18 cellular contexts compared by ENCODE assay signal in genomic region chr5:52269853-52270252, GRCh38.
DNase-seq lines count a peak whose midpoint lies in the region; ATAC-seq, FAIRE-seq and TF ChIP-seq lines count a peak whose summit lies in the region.
"Had no signal": no experiment of that assay in that cellular context is flagged by ENCODE, and none has a peak within 500 bp of the region (broad histone marks: within the 10 kb centered on the region; RNA-seq: fewer than 3 reads in every experiment).

No MANE protein-coding gene starts in this region.

- TF ChIP-seq RAD21 in IMR-90 (IDR thresholded peaks at IDR 0.05; ENCODE audit: low read length): no peak
- no peak for TF ChIP-seq RAD21 in HepG2 (CRISPR knock-in tag; IDR thresholded peaks at IDR 0.05)

- H4K8ac ChIP-seq in IMR-90 (ENCODE audit: low read depth in 2 of 2, low read length in 2 of 2): no peak overlapping the region

- H3K27ac ChIP-seq in A673 (ENCODE audit: low read depth, low read length, poor library complexity, severe bottlenecking) (peak overlapping the region; percentile 8), IMR-90 (ENCODE audit: insufficient read depth, low read length) (no peak overlapping the region), gastroesophageal sphincter (no peak overlapping the region), HepG2 (ENCODE audit: extremely low read length, insufficient read depth, low read length) (no peak overlapping the region), left lung (no peak overlapping the region)
- H3K27ac ChIP-seq: cardiac muscle cell, skin epidermis, uterus had no signal

- FAIRE-seq in HepG2 (lab: Jason Lieb, UNC): no peak

- H3K18ac ChIP-seq in IMR-90 (ENCODE audit: low read depth, low read length): no peak overlapping the region

- BruUV-seq in A673 (replicated peaks; lab: Mats Ljungman, UMichigan) (no TSS peak), IMR-90 (replicated peaks; lab: Mats Ljungman, UMichigan) (no TSS peak), HepG2 (replicated peaks; lab: Mats Ljungman, UMichigan) (no TSS peak)

- H3K4me1 ChIP-seq in A673 (ENCODE audit: insufficient read depth, low read length, poor library complexity, severe bottlenecking): peaks cover 25% of the 10 kb centered on the region
- H3K4me1 ChIP-seq in IMR-90 (ENCODE audit: control insufficient read depth, insufficient read depth, low read length): no peaks in the 10 kb centered on the region
- H3K4me1 ChIP-seq in gastroesophageal sphincter: no peaks in the 10 kb centered on the region
- no peaks in the 10 kb centered on the region for H3K4me1 ChIP-seq in HepG2 (ENCODE audit: insufficient read depth, low read length)
- no peaks in the 10 kb centered on the region for H3K4me1 ChIP-seq in left lung
- H3K4me1 ChIP-seq: uterus had no signal

- no peaks in the 10 kb centered on the region for H3K79me1 ChIP-seq in IMR-90 (ENCODE audit: low read depth in 1 of 2, low read length in 2 of 2)

- H3K79me2 ChIP-seq in HepG2 (ENCODE audit: insufficient read depth, low read length): no peaks in the 10 kb centered on the region

- dilution Hi-C loops in IMR-90 (cut with HindIII; ENCODE audit: low sequenced_read_pairs, unreplicated experiment): no loop called here

- no peak overlapping the region for H3K14ac ChIP-seq in IMR-90 (replicated peaks; ENCODE audit: low read depth, low read length)

- DNase-seq in A673 (ENCODE audit: low spot score) (peak; percentile 42), IMR-90 (no peak), NCI-H748 treated with DMSO at 0.1 percent for 48 hours (lab: John Stamatoyannopoulos, UW) (peak; percentile 98), sciatic nerve (ENCODE audit: low spot score) (no peak), HepG2 (ENCODE audit: low spot score) (no peak), left lung (no peak), NAMALWA (ENCODE audit: low spot score) (no peak)
- DNase-seq: activated CD4-positive, alpha-beta T cell treated with anti-CD3 and anti-CD28 coated beads for 1 hour; activated CD8-positive, alpha-beta memory T cell treated with anti-CD3 and anti-CD28 coated beads, Interleukin-2, amount 50 U/mL, for 48 hours; activated naive CD4-positive, alpha-beta T cell treated with anti-CD3 and anti-CD28 coated beads, Interleukin-2, amount 50 U/mL, for 16 hours; effector memory CD8-positive, alpha-beta T cell; foreskin fibroblast; NCI-H510A treated with DMSO at 0.1 percent for 48 hours; stimulated activated naive CD4-positive, alpha-beta T cell treated with Interleukin-2 at 50 U/mL for 16 hours; uterus had no signal

- no peak for TF ChIP-seq EP300 in gastroesophageal sphincter (IDR thresholded peaks at IDR 0.05)
- no peak for TF ChIP-seq EP300 in HepG2 (IDR thresholded peaks at IDR 0.05; ENCODE audit: low read depth in 2 of 2, low read length in 2 of 2)
- no peak for TF ChIP-seq EP300 in HepG2 (CRISPR knock-in tag; IDR thresholded peaks at IDR 0.05; ENCODE audit: borderline replicate concordance)

- no CpG with 5 or more reads among the region's 4 CpGs for WGBS in IMR-90 (ENCODE audit: extremely low coverage in 2 of 2, insufficient read length in 1 of 2), 2 experiments
- 40 to 63% methylated on average over 3 to 4 of the region's 4 CpGs for WGBS in gastroesophageal sphincter (ENCODE audit: low coverage in 1 of 2), 2 donors
- WGBS in HepG2 (ENCODE audit: low lambda C conversion rate): 2% methylated on average over 4 of the region's 4 CpGs

- H3K9me1 ChIP-seq in IMR-90 (ENCODE audit: insufficient read depth, low read length): no peaks in the 10 kb centered on the region

- H2BK5ac ChIP-seq in IMR-90 (ENCODE audit: low read depth, low read length, poor library complexity, severe bottlenecking): no peak overlapping the region

- H4K91ac ChIP-seq in IMR-90 (ENCODE audit: insufficient read depth, low read depth, low read length): no peak overlapping the region

- CTCF ChIA-PET in A673 (lab: Charles Lee) (no interaction called here), IMR-90 (lab: Yijun Ruan, JAX) (interaction anchor here (0.5 to 0.7 kb wide), 3 partner anchors 28 to 281 kb away, joined by 3 to 6 read pairs (median 4); no protein-coding TSS in a partner anchor), HepG2 (lab: Yijun Ruan, JAX; ENCODE audit: low intra/inter-chr PET ratio, low total read pairs) (no interaction called here)

- in situ Hi-C loops in IMR-90 (cut with MboI; ENCODE audit: low sequenced_read_pairs) (no loop called here), HepG2 (cut with HindIII; ENCODE audit: extremely low pct_ligation_motif_present, low pct_unique_long_range_greater_than_20kb) (no loop called here)

- POLR2A ChIA-PET in A673 (lab: Charles Lee; ENCODE audit: low non-redundant PET): no interaction called here
- POLR2A ChIA-PET in IMR-90 (lab: Charles Lee; ENCODE audit: unreplicated experiment): no interaction called here
- POLR2A ChIA-PET in HepG2 (lab: Yijun Ruan, JAX): no interaction called here

- H2BK120ac ChIP-seq in IMR-90 (ENCODE audit: low read depth, low read length): no peak overlapping the region

- H2BK15ac ChIP-seq in IMR-90 (ENCODE audit: low read depth, low read length): no peak overlapping the region

- no peaks in the 10 kb centered on the region for H4K20me1 ChIP-seq in IMR-90 (ENCODE audit: insufficient read depth, low read length)
- no peaks in the 10 kb centered on the region for H4K20me1 ChIP-seq in HepG2 (ENCODE audit: insufficient read depth, low read length)

- H3K9me3 ChIP-seq in A673 (ENCODE audit: low read depth, low read length, poor library complexity, severe bottlenecking): no peaks in the 10 kb centered on the region
- no peaks in the 10 kb centered on the region for H3K9me3 ChIP-seq in IMR-90 (ENCODE audit: control insufficient read depth, insufficient read depth, low read length)
- H3K9me3 ChIP-seq in gastroesophageal sphincter: no peaks in the 10 kb centered on the region
- H3K9me3 ChIP-seq in HepG2 (ENCODE audit: low read length): no peaks in the 10 kb centered on the region
- no peaks in the 10 kb centered on the region for H3K9me3 ChIP-seq in left lung
- H3K9me3 ChIP-seq: uterus had no signal

- H2BK20ac ChIP-seq in IMR-90 (ENCODE audit: low read depth, low read length): no peak overlapping the region

- intact Hi-C loops in A673 (cut with micrococcal nuclease; ENCODE audit: unreplicated experiment): no loop called here
- intact Hi-C loops in IMR-90 (cut with micrococcal nuclease): no loop called here
- intact Hi-C loops in sciatic nerve (cut with DNase I): no loop called here
- intact Hi-C loops in HepG2 (cut with micrococcal nuclease; ENCODE audit: unreplicated experiment): no loop called here
- intact Hi-C loops in left lung (cut with DNase I): no loop called here

- ATAC-seq in IMR-90 (ENCODE audit: low read depth) (no peak), gastroesophageal sphincter (no peak), sciatic nerve (no peak), HepG2 (no peak), left lung (no peak)
- ATAC-seq: effector memory CD8-positive, alpha-beta T cell had no signal

- H3K27me3 ChIP-seq in A673 (replicated peaks; ENCODE audit: insufficient read depth, low read depth, low read length, poor library complexity) (no peaks in the 10 kb centered on the region), IMR-90 (ENCODE audit: control insufficient read depth, insufficient read depth, low read length) (no peaks in the 10 kb centered on the region), gastroesophageal sphincter (no peaks in the 10 kb centered on the region), HepG2 (ENCODE audit: control insufficient read depth in 1 of 2, insufficient read depth in 2 of 2, low read length in 2 of 2) (no peaks in the 10 kb centered on the region), left lung (no peaks in the 10 kb centered on the region)
- H3K27me3 ChIP-seq: cardiac muscle cell, uterus had no signal

- H3K4me2 ChIP-seq in IMR-90 (ENCODE audit: low read depth, low read length): peak overlapping the region; percentile 26; the same call in 1 of the 2 replicates
- H3K4me2 ChIP-seq in HepG2 (ENCODE audit: low read depth, low read length): no peak overlapping the region; the same call in 1 of the 2 replicates

- no peak overlapping the region for H4K5ac ChIP-seq in IMR-90 (ENCODE audit: low read depth, low read length)

- no peak overlapping the region for H3K23ac ChIP-seq in IMR-90 (ENCODE audit: low read depth, low read length)

- no peak overlapping the region for H2AK5ac ChIP-seq in IMR-90 (ENCODE audit: low read depth, low read length)

- H2AK9ac ChIP-seq in IMR-90 (replicated peaks; ENCODE audit: low read depth, low read length, poor library complexity): no peak overlapping the region

- H3K4me3 ChIP-seq in A673 (ENCODE audit: low read depth, low read length, poor library complexity, severe bottlenecking) (peak overlapping the region; percentile 31), IMR-90 (ENCODE audit: insufficient read depth, low read depth, low read length) (peak overlapping the region; percentile 21; the same call in 1 of the 2 replicates), gastroesophageal sphincter (peak overlapping the region; percentile 19 to 27), HepG2 (replicated peaks in 1 of 3; ENCODE audit: insufficient read depth in 1 of 3, low read depth in 2 of 3, low read length in 3 of 3) (no peak overlapping the region), left lung (no peak overlapping the region)
- H3K4me3 ChIP-seq: cardiac muscle cell, skin epidermis, uterus had no signal

- no peak overlapping the region for H2AFZ ChIP-seq in IMR-90 (replicated peaks; ENCODE audit: low read length, poor library complexity)
- no peak overlapping the region for H2AFZ ChIP-seq in HepG2 (ENCODE audit: low read length)

- H3K4ac ChIP-seq in IMR-90 (ENCODE audit: low read depth, low read length): no peak overlapping the region

- TF ChIP-seq POLR2A in IMR-90 (IDR thresholded peaks at IDR 0.05; ENCODE audit: low read depth, low read length) (no peak), gastroesophageal sphincter (IDR thresholded peaks at IDR 0.05) (no peak), HepG2 (IDR thresholded peaks at IDR 0.05; ENCODE audit: insufficient read depth in 1 of 2, low read depth in 2 of 2, low read length in 2 of 2) (no peak)

- H3K36me3 ChIP-seq in A673 (ENCODE audit: insufficient read depth, low read length, poor library complexity, severe bottlenecking): no peaks in the 10 kb centered on the region
- no peaks in the 10 kb centered on the region for H3K36me3 ChIP-seq in IMR-90 (ENCODE audit: control insufficient read depth, insufficient read depth, low read length)
- no peaks in the 10 kb centered on the region for H3K36me3 ChIP-seq in gastroesophageal sphincter
- H3K36me3 ChIP-seq in HepG2 (replicated peaks in 1 of 2; ENCODE audit: control insufficient read depth in 1 of 2, insufficient read depth in 2 of 2, low read length in 2 of 2): no peaks in the 10 kb centered on the region
- H3K36me3 ChIP-seq in left lung: no peaks in the 10 kb centered on the region
- H3K36me3 ChIP-seq: cardiac muscle cell, uterus had no signal

- H3K9ac ChIP-seq in IMR-90 (ENCODE audit: low read depth, low read length) (no peak overlapping the region), HepG2 (ENCODE audit: insufficient read depth, low read depth, low read length) (no peak overlapping the region)

- TF ChIP-seq CTCF in A673 (conservative IDR thresholded peaks at IDR 0.05; ENCODE audit: low read depth, low read length) (no peak), IMR-90 (conservative IDR thresholded peaks at IDR 0.05; ENCODE audit: low read depth, low read length) (no peak), gastroesophageal sphincter (IDR thresholded peaks at IDR 0.05) (no peak), HepG2 (CRISPR knock-in tag; IDR thresholded peaks at IDR 0.05) (no peak), left lung (IDR thresholded peaks at IDR 0.05) (no peak)

- H3K56ac ChIP-seq in IMR-90 (ENCODE audit: extremely low read depth, insufficient read depth, low read length): no peak overlapping the region

Comparison
In these comparisons a context has a peak if more than half of its experiments do, and no peak if none do; other contexts are left out.
1. DNase-seq: peak in A673 (single experiment) and NCI-H748 treated with DMSO at 0.1 percent for 48 hours (single experiment); none in IMR-90 (single experiment), sciatic nerve (single experiment), HepG2 (single experiment), left lung (0 of 2) and NAMALWA (single experiment).
2. H3K4me3 ChIP-seq: peak in A673 (single experiment), IMR-90 (single experiment) and gastroesophageal sphincter (2 of 2); none in HepG2 (0 of 3) and left lung (0 of 2).